Comparison of ENCODE assay signal across 1 cellular context in the genomic region with DNA sequence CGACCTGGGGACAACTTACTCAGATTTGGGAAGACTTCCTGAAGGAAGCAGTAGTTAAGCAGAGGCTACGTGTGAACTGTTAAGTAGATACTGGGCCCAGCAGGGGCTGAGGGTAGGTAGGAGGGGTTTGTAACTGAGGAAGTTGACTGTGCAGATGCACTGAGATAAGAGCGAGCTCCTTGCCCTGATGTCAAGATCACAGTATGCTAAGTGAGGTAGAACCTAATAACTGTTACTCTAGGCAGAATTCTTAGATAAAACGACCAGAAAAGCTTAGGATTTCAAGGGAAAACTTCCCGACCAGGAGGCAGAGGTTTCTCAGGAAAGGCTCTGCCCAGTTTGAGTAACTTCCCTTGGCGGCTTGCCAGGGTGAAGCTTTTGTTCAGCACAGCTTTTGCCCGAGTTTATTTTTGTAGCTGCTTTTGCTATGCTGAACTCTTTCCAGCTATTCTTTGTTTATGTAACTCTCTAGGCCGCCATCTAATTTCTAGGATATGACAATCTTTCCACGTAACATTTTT.
A peak's percentile ranks its signal among the peaks of the same experiment; 100 is the strongest.
TF ChIP-seq lines count a peak whose summit lies in the region.

No MANE protein-coding gene starts in this region.

TF ChIP-seq in K562, 482 proteins besides CTCF, POLR2A, EP300 and RAD21 (continued from another document):
- TF ChIP-seq, protein P1, sequence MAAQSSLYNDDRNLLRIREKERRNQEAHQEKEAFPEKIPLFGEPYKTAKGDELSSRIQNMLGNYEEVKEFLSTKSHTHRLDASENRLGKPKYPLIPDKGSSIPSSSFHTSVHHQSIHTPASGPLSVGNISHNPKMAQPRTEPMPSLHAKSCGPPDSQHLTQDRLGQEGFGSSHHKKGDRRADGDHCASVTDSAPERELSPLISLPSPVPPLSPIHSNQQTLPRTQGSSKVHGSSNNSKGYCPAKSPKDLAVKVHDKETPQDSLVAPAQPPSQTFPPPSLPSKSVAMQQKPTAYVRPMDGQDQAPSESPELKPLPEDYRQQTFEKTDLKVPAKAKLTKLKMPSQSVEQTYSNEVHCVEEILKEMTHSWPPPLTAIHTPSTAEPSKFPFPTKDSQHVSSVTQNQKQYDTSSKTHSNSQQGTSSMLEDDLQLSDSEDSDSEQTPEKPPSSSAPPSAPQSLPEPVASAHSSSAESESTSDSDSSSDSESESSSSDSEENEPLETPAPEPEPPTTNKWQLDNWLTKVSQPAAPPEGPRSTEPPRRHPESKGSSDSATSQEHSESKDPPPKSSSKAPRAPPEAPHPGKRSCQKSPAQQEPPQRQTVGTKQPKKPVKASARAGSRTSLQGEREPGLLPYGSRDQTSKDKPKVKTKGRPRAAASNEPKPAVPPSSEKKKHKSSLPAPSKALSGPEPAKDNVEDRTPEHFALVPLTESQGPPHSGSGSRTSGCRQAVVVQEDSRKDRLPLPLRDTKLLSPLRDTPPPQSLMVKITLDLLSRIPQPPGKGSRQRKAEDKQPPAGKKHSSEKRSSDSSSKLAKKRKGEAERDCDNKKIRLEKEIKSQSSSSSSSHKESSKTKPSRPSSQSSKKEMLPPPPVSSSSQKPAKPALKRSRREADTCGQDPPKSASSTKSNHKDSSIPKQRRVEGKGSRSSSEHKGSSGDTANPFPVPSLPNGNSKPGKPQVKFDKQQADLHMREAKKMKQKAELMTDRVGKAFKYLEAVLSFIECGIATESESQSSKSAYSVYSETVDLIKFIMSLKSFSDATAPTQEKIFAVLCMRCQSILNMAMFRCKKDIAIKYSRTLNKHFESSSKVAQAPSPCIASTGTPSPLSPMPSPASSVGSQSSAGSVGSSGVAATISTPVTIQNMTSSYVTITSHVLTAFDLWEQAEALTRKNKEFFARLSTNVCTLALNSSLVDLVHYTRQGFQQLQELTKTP (IDR thresholded peaks at IDR 0.05; ENCODE audit: low read depth in 1 of 2, partially characterized antibody in 2 of 2), result no peak
- TF ChIP-seq ESRRB (CRISPR knock-in tag; IDR thresholded peaks at IDR 0.05; ENCODE audit: borderline replicate concordance) (no peak), FOXP1 (CRISPR knock-in tag; IDR thresholded peaks at IDR 0.05) (no peak), ZFX (CRISPR knock-in tag; IDR thresholded peaks at IDR 0.05) (no peak), ELF1 (tag; IDR thresholded peaks at IDR 0.05) (peak; percentile 52; the same call in 1 of the 2 replicates), BDP1 (IDR thresholded peaks at IDR 0.05; ENCODE audit: insufficient read depth, insufficient read length) (no peak), ZNF121 (CRISPR knock-in tag; conservative IDR thresholded peaks at IDR 0.05) (no peak)
- TF ChIP-seq, protein P2, sequence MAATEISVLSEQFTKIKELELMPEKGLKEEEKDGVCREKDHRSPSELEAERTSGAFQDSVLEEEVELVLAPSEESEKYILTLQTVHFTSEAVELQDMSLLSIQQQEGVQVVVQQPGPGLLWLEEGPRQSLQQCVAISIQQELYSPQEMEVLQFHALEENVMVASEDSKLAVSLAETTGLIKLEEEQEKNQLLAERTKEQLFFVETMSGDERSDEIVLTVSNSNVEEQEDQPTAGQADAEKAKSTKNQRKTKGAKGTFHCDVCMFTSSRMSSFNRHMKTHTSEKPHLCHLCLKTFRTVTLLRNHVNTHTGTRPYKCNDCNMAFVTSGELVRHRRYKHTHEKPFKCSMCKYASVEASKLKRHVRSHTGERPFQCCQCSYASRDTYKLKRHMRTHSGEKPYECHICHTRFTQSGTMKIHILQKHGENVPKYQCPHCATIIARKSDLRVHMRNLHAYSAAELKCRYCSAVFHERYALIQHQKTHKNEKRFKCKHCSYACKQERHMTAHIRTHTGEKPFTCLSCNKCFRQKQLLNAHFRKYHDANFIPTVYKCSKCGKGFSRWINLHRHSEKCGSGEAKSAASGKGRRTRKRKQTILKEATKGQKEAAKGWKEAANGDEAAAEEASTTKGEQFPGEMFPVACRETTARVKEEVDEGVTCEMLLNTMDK (IDR thresholded peaks at IDR 0.05; ENCODE audit: borderline replicate concordance, insufficient read depth, low read depth, low read length, poor library complexity, severe bottlenecking), result no peak
- TF ChIP-seq, protein P3, sequence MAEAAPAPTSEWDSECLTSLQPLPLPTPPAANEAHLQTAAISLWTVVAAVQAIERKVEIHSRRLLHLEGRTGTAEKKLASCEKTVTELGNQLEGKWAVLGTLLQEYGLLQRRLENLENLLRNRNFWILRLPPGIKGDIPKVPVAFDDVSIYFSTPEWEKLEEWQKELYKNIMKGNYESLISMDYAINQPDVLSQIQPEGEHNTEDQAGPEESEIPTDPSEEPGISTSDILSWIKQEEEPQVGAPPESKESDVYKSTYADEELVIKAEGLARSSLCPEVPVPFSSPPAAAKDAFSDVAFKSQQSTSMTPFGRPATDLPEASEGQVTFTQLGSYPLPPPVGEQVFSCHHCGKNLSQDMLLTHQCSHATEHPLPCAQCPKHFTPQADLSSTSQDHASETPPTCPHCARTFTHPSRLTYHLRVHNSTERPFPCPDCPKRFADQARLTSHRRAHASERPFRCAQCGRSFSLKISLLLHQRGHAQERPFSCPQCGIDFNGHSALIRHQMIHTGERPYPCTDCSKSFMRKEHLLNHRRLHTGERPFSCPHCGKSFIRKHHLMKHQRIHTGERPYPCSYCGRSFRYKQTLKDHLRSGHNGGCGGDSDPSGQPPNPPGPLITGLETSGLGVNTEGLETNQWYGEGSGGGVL (CRISPR knock-in tag; IDR thresholded peaks at IDR 0.05), result no peak
TF ChIP-seq in K562: peak in this region for 29.
